ENCODE assay signal across 4 cellular contexts in the genomic region with DNA sequence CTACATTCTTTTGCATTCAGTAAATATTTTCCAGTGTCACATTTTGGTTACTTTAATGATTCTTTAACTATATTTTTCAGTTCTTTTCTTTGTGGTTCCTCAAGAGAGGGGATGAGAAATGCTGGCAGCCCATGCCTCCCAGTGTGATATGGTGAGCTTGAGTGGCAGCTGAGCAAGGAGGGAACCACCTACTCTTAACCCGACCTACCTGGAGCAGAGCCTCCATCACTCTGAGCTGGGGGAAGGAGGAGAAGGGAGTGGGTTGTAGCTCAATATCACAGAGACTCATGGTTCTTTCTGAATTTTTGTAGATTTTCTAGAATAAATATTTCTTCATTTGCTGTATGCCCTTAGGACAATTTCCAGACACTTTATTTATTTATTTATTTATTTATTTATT. TPM values are rescaled to one million over a fixed set of nuclear protein-coding genes. Genes with fewer than 3 reads are reported as not detected.
"Had no signal": no experiment of that assay in that cellular context is flagged by ENCODE, and none has a peak within 500 bp of the region (broad histone marks: within the 10 kb centered on the region; RNA-seq: fewer than 3 reads in every experiment).

No MANE protein-coding gene starts in this region.

RNA-seq across cellular contexts. Expression of gene FAM153A, which starts 37.0 kb away (rescaled TPM):
- total RNA-seq: HepG2, HT-29, IMR-90, K562 had no signal
